8 cellular contexts compared by ENCODE assay signal in the genomic region with DNA sequence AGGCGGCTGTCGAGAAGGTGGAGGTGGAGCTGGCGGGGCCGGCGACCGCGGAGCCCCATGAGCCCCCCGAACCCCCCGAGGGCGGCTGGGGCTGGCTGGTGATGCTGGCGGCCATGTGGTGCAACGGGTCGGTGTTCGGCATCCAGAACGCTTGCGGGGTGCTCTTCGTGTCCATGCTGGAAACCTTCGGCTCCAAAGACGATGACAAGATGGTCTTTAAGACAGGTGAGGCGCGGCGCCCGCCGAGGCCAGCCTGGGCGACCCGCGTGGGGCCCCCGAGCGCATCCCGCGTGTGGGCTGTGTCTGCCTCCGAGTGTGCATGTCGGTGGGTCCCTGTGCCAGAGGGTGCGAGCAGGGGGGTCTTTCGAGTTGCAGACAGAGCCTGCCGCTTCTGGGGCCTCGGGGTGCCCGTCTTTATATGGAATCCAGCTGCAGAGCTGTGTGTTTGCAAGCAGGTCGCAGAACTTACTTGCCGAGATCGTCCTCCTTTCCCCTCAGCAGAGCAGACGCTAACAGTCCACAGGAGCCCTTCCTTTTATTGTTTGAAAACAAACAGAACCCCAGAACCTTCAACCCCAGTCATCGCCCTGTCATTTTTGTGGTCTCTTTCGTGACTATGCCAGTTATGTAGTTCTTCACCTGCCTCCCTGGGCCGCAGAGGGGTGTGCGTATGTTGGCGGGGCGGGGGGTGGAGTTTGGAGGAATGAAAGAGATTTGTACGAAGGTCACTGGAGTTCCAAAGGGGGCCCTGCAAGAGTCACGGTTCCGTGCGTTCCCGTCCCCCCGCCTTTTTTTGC. TPM values are rescaled to one million over a fixed set of nuclear protein-coding genes. Genes with fewer than 3 reads are reported as not detected.
DNase-seq lines count a peak whose midpoint lies in the region; ATAC-seq and TF ChIP-seq lines count a peak whose summit lies in the region.

No MANE protein-coding gene starts in this region.

- no peaks in the 10 kb centered on the region for H3K36me3 Mint-ChIP-seq in natural killer cell treated with Interleukin-12 subunit alpha and Interleukin-12 subunit beta and Interleukin-15 and Interleukin-18, amount 100 ng/mL, for 72 hours

- no peaks in the 10 kb centered on the region for H3K36me3 ChIP-seq in testis (ENCODE audit: low read depth, missing control alignments)

- H3K4me3 ChIP-seq in testis: peak overlapping the region; percentile 64 to 67

- peak; percentile 28 for ATAC-seq in GM21447 (IDR thresholded peaks at IDR 0.05; ENCODE audit: unreplicated experiment)
- peak in 1 of 2 donors; percentile 2 for ATAC-seq in natural killer cell treated with Interleukin-12 subunit alpha and Interleukin-12 subunit beta and Interleukin-15 and Interleukin-18, amount 100 ng/mL, for 72 hours

- no peak overlapping the region for H3K27ac Mint-ChIP-seq in natural killer cell treated with Interleukin-12 subunit alpha and Interleukin-12 subunit beta and Interleukin-15 and Interleukin-18, amount 100 ng/mL, for 72 hours

- no peaks in the 10 kb centered on the region for H3K4me1 ChIP-seq in testis

- DNase-seq in COLO668 (lab: John Stamatoyannopoulos, UW; ENCODE audit: unreplicated experiment) (peak; percentile 26), M059J (ENCODE audit: low read depth) (peak; percentile 41), testis (peak; percentile 15), COR-L47 (lab: John Stamatoyannopoulos, UW) (no peak)
- peak; percentile 60 to 69 for DNase-seq in activated CD4-positive, alpha-beta T cell treated with anti-CD3 and anti-CD28 coated beads, Interleukin-2, amount 50 U/mL, for 48 hours
- peak; percentile 70 for DNase-seq in effector CD8-positive, alpha-beta T cell (lab: John Stamatoyannopoulos, UW)
- DNase-seq in natural killer cell treated with Interleukin-12 subunit alpha and Interleukin-12 subunit beta and Interleukin-15 and Interleukin-18, amount 100 ng/mL, for 72 hours (ENCODE audit: low spot score): no peak

- no peaks in the 10 kb centered on the region for H3K9me3 Mint-ChIP-seq in natural killer cell treated with Interleukin-12 subunit alpha and Interleukin-12 subunit beta and Interleukin-15 and Interleukin-18, amount 100 ng/mL, for 72 hours

- no peaks in the 10 kb centered on the region for H3K9me3 ChIP-seq in testis

- TF ChIP-seq CTCF in testis (IDR thresholded peaks at IDR 0.05): no peak

- 1 to 4% methylated on average over 22 to 53 of the region's 54 CpGs for WGBS in testis, 2 donors

- H3K27me3 Mint-ChIP-seq in natural killer cell treated with Interleukin-12 subunit alpha and Interleukin-12 subunit beta and Interleukin-15 and Interleukin-18, amount 100 ng/mL, for 72 hours: peaks cover 39 to 52% of the 10 kb centered on the region in 2 donors

- no peaks in the 10 kb centered on the region for H3K27me3 ChIP-seq in testis

- no peak for TF ChIP-seq POLR2A in testis (IDR thresholded peaks at IDR 0.05)

- intact Hi-C loops in testis (cut with DNase I; ENCODE audit: low total_unique reads): no loop called here

- peak overlapping the region; percentile 83 for H3K4me3 Mint-ChIP-seq in natural killer cell treated with Interleukin-12 subunit alpha and Interleukin-12 subunit beta and Interleukin-15 and Interleukin-18, amount 100 ng/mL, for 72 hours

- peaks cover 8 to 11% of the 10 kb centered on the region in 2 donors for H3K4me1 Mint-ChIP-seq in natural killer cell treated with Interleukin-12 subunit alpha and Interleukin-12 subunit beta and Interleukin-15 and Interleukin-18, amount 100 ng/mL, for 72 hours (ENCODE audit: low read depth in 2 of 2)

- peak overlapping the region in 1 of 2 donors; percentile 62 for H3K27ac ChIP-seq in testis

RNA-seq across cellular contexts. Expression of a gene that starts 0.8 kb away (rescaled TPM):
- 1.7 and 2.1 TPM in 2 replicates for total RNA-seq in M059J (2014; rRNA removed; shearing (Covaris generic))
- under 1 TPM; 0.48 to 0.59 TPM for total RNA-seq in natural killer cell treated with Interleukin-12 subunit alpha and Interleukin-12 subunit beta and Interleukin-15 and Interleukin-18, amount 100 ng/mL, for 72 hours
- total RNA-seq in testis: 10 to 100 TPM; 12.0 to 16.9 TPM
- 9.0 TPM for polyA plus RNA-seq in testis (ENCODE audit: insufficient read depth, low read depth, low replicate concordance)

Comparison
In these comparisons a context has a peak if more than half of its experiments do, and no peak if none do; other contexts are left out.
1. DNase-seq: peak in COLO668 (single experiment), M059J (single experiment), activated CD4-positive, alpha-beta T cell treated with anti-CD3 and anti-CD28 coated beads, Interleukin-2, amount 50 U/mL, for 48 hours (2 of 2), effector CD8-positive, alpha-beta T cell (single experiment) and testis (single experiment); none in natural killer cell treated with Interleukin-12 subunit alpha and Interleukin-12 subunit beta and Interleukin-15 and Interleukin-18, amount 100 ng/mL, for 72 hours (single experiment) and COR-L47 (single experiment).